In the genomic region with DNA sequence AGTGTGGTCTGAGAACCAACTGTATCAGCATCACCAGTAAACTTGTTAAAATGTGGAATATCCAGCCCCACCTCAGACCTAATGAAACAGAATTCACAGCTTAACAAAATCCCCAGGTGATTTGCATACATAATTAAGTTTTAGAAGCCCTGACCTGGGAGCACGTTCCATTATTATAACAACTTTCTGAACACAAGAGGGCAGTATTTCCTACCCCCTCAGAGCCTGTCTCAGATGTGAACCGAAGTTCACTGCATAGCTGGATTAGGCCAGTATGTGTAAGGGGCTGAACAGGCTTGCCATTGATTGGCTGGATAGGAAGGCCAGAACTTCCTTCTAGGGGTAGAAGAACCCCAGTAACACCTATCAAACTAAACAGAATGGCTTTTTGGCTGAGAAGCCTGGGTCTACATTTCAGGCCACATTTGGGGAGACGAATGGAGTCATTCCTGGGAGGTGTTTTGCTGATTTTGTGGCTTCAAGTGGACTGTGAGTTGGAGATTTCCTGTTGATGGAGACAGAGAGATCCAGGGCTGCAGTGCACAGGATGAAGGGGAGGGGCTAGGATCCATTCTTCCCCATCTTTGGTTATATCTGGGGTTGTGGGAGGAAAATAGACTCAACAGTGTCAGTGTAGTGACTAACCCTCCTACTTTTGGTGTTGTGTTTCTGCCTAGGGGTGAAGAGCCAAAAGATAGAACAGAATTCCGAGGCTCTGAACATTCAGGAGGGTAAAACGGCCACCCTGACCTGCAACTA, we compare ENCODE assay signal across 8 cellular contexts.
DNase-seq lines count a peak whose midpoint lies in the region; ATAC-seq and FAIRE-seq lines count a peak whose summit lies in the region.

No MANE protein-coding gene starts in this region.

- ATAC-seq in activated CD4-positive, alpha-beta T cell treated with anti-CD3 and anti-CD28 coated beads for 36 hours = peak; percentile 95
- ATAC-seq in T-helper 17 cell (peak; percentile 85), HG03045 (IDR thresholded peaks at IDR 0.05; ENCODE audit: unreplicated experiment) (no peak)

- H3K27me3 Mint-ChIP-seq in activated CD4-positive, alpha-beta T cell treated with anti-CD3 and anti-CD28 coated beads for 36 hours = peaks cover 7% of the 10 kb centered on the region
- H3K27me3 Mint-ChIP-seq in T-helper 17 cell = peaks cover 14% of the 10 kb centered on the region

- H3K4me1 Mint-ChIP-seq in activated CD4-positive, alpha-beta T cell treated with anti-CD3 and anti-CD28 coated beads for 36 hours = peaks cover 9% of the 10 kb centered on the region
- peaks cover 3% of the 10 kb centered on the region for H3K4me1 Mint-ChIP-seq in T-helper 17 cell

- peak overlapping the region; percentile 65 for H3K4me3 Mint-ChIP-seq in activated CD4-positive, alpha-beta T cell treated with anti-CD3 and anti-CD28 coated beads for 36 hours
- H3K4me3 Mint-ChIP-seq in T-helper 17 cell = peak overlapping the region; percentile 71

- POLR2A ChIA-PET in activated CD4-positive, alpha-beta T cell treated with anti-CD3 and anti-CD28 coated beads for 36 hours (lab: Charles Lee) = no interaction called here

- H3K9me3 Mint-ChIP-seq in activated CD4-positive, alpha-beta T cell treated with anti-CD3 and anti-CD28 coated beads for 36 hours (ENCODE audit: low read depth) = no peaks in the 10 kb centered on the region

- no peaks in the 10 kb centered on the region for H3K36me3 Mint-ChIP-seq in activated CD4-positive, alpha-beta T cell treated with anti-CD3 and anti-CD28 coated beads for 36 hours (ENCODE audit: low read depth)
- H3K36me3 Mint-ChIP-seq in T-helper 17 cell (ENCODE audit: low read depth) = no peaks in the 10 kb centered on the region

- H3K27ac Mint-ChIP-seq in activated CD4-positive, alpha-beta T cell treated with anti-CD3 and anti-CD28 coated beads for 36 hours = peak overlapping the region; percentile 55
- no peak overlapping the region for H3K27ac Mint-ChIP-seq in T-helper 17 cell

- intact Hi-C loops in activated CD4-positive, alpha-beta T cell treated with anti-CD3 and anti-CD28 coated beads for 36 hours (cut with DNase I, micrococcal nuclease) = no loop called here

- no peaks in the 10 kb centered on the region for H3K9me3 ChIP-seq in T-helper 17 cell (ENCODE audit: control insufficient read depth, low read length, poor library complexity, severe bottlenecking)

- peak; percentile 28 for DNase-seq in activated CD4-positive, alpha-beta T cell treated with anti-CD3 and anti-CD28 coated beads for 36 hours
- DNase-seq in activated CD4-positive, alpha-beta T cell treated with anti-CD3 and anti-CD28 coated beads, Interleukin-2, amount 50 U/mL, for 1 hour = no peak
- DNase-seq in HTR-8/SVneo (ENCODE audit: insufficient read length, low spot score) = peak; percentile 5
- no peak for DNase-seq in T-helper 17 cell
- DNase-seq in glomerular visceral epithelial cell (ENCODE audit: extremely low spot score) = peak; percentile 6
- DNase-seq in urothelium cell line (ENCODE audit: low spot score) = peak; percentile 50
- DNase-seq in epidermal melanocyte (ENCODE audit: insufficient read length, low spot score) = no peak

- no peak for FAIRE-seq in HTR-8/SVneo (lab: Jason Lieb, UNC)
- FAIRE-seq in urothelium cell line (lab: Jason Lieb, UNC) = no peak

- CTCF ChIA-PET in activated CD4-positive, alpha-beta T cell treated with anti-CD3 and anti-CD28 coated beads for 36 hours (lab: Charles Lee) = interaction anchor here (0.5 to 2.5 kb wide), 20 partner anchors 10 to 1526 kb away, joined by 3 to 13 read pairs (median 4); partner anchors contain the start of gene OXA1L

Comparison
In these comparisons a context has a peak if more than half of its experiments do, and no peak if none do; other contexts are left out.
1. DNase-seq: peak in activated CD4-positive, alpha-beta T cell treated with anti-CD3 and anti-CD28 coated beads for 36 hours (single experiment), HTR-8/SVneo (single experiment), glomerular visceral epithelial cell (single experiment) and urothelium cell line (single experiment); none in activated CD4-positive, alpha-beta T cell treated with anti-CD3 and anti-CD28 coated beads, Interleukin-2, amount 50 U/mL, for 1 hour (single experiment), T-helper 17 cell (0 of 3) and epidermal melanocyte (single experiment).